In the genomic region with DNA sequence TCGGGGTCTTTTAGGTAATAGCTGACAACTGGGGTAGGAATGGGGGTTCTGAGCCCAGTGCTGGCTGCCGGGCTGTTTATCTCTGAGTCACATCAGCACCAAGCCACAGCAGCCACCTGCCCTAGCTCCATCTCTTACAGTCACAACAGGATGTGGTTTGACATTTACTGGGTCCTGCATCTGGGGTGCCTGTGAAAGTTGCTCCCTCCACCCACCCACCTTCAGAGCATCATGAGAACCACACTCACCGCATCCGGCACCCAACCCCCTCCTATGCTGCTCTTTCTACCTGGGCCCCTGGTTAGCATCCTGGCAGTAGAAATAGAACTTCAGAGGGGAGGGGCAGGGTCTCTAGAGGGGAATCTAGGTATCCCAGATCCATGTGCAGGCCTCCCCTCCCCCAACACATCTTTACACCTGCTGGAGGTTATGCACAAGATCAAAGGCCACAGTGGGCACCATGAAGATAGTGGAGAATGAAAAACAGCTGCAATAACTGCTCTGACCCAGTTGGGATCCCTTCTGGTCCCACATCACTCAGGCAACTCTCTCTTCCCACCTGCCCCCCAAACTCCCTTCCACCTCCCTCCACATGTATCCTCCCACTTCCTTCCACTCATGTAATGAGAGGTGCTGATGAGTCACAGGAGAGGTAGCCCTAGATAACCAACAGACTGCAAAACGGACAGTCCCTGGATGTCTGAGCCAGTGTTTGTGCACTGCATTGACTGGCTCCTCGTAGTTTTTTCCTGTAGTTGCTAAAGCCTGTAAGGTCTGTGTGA, we compare ENCODE assay signal across 1 cellular context.
TF ChIP-seq lines count a peak whose summit lies in the region.

No MANE protein-coding gene starts in this region.

TF ChIP-seq in IMR-90, 13 proteins besides CTCF, POLR2A, EP300 and RAD21 (continued from another document):
- TF ChIP-seq NFE2L2 (IDR thresholded peaks at IDR 0.05; ENCODE audit: low read depth, low read length) (no peak), MAZ (IDR thresholded peaks at IDR 0.05; ENCODE audit: borderline replicate concordance, low read depth, low read length) (no peak), FOS (IDR thresholded peaks at IDR 0.05; ENCODE audit: low read depth, low read length) (no peak), CHD1 (IDR thresholded peaks at IDR 0.05; ENCODE audit: low read depth, low read length) (no peak)
- TF ChIP-seq, protein P1, sequence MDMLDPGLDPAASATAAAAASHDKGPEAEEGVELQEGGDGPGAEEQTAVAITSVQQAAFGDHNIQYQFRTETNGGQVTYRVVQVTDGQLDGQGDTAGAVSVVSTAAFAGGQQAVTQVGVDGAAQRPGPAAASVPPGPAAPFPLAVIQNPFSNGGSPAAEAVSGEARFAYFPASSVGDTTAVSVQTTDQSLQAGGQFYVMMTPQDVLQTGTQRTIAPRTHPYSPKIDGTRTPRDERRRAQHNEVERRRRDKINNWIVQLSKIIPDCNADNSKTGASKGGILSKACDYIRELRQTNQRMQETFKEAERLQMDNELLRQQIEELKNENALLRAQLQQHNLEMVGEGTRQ (IDR thresholded peaks at IDR 0.05; ENCODE audit: low read depth, low read length): no peak
TF ChIP-seq in IMR-90: peak in this region for 0.
